ENCODE assay signal across 8 cellular contexts in the genomic region with DNA sequence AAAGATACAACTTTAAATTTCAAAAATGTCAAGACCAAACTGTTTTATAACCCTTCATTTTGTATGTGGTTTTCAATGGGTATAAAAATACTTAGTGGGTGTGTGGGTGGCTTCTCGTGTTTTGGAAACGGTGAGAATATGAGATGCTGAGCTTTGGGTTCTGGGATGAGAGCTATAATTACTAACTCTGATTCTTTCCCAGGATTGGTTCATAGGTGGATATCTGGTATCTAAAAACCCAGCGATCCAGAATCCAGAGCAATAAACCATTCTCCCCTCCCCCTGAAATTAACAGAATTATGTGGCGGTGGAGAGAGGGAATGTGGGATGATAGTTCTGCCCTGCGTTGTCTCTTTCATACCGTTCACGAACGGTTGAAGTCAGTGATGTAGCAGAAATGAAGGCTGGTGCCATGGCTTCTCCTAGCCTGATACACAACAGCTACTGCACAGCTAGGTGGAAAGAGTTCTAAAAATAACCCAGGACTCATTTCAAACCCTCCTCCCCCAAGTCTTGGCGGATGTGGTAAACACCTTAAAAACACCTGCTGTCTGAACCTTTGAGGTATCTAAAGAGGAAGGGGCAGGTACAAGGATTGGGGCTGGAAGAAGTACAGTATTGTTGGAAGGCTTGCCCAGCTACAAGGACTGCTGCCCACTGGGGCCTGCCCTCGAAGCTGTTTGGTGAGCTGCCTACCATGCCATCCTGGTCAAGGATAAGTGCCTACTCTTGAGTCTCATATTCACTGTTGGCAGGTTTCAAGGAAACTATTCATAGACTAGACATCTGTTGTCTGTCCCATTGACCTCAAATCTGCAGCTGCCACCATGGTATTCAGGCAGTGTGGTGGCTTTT. TPM values are rescaled to one million over a fixed set of nuclear protein-coding genes. Genes with fewer than 3 reads are reported as not detected.
DNase-seq lines count a peak whose midpoint lies in the region; ATAC-seq, FAIRE-seq and TF ChIP-seq lines count a peak whose summit lies in the region.

No MANE protein-coding gene starts in this region.

- DNase-seq in CD8-positive, alpha-beta T cell: peak; percentile 10 to 74 (median 46)
- peak; percentile 84 for DNase-seq in activated CD4-positive, alpha-beta T cell treated with anti-CD3 and anti-CD28 coated beads, Interleukin-2, amount 10 ng/mL, durations not matched to agents 7 days and 5 days
- no peak for DNase-seq in right cardiac atrium
- no peak for DNase-seq in frontal cortex (ENCODE audit: low spot score in 2 of 2)
- DNase-seq in foreskin fibroblast: no peak
- no peak for DNase-seq in inferior parietal cortex (ENCODE audit: extremely low spot score)

- H3K4me3 Mint-ChIP-seq in CD8-positive, alpha-beta T cell: peak overlapping the region; percentile 75
- peak overlapping the region; percentile 52 for H3K4me3 Mint-ChIP-seq in activated CD4-positive, alpha-beta T cell treated with anti-CD3 and anti-CD28 coated beads, Interleukin-2, amount 10 ng/mL, durations not matched to agents 7 days and 5 days

- FAIRE-seq in frontal cortex (lab: Jason Lieb, UNC): no peak

- H3K27ac Mint-ChIP-seq in CD8-positive, alpha-beta T cell: peak overlapping the region; percentile 89
- peak overlapping the region; percentile 87 for H3K27ac Mint-ChIP-seq in activated CD4-positive, alpha-beta T cell treated with anti-CD3 and anti-CD28 coated beads, Interleukin-2, amount 10 ng/mL, durations not matched to agents 7 days and 5 days

- peaks cover 57% of the 10 kb centered on the region for H3K4me1 ChIP-seq in CD8-positive, alpha-beta T cell (ENCODE audit: insufficient read depth, low read length)
- H3K4me1 ChIP-seq in right cardiac atrium (ENCODE audit: control insufficient read depth, insufficient read depth, low read length): no peaks in the 10 kb centered on the region

- peak overlapping the region; percentile 39 for H3K27ac ChIP-seq in CD8-positive, alpha-beta T cell (ENCODE audit: low read depth, low read length)
- H3K27ac ChIP-seq in right cardiac atrium (ENCODE audit: low read length): no peak overlapping the region

- H3K36me3 ChIP-seq in CD8-positive, alpha-beta T cell (ENCODE audit: insufficient read depth, low read length): no peaks in the 10 kb centered on the region

- intact Hi-C loops in CD8-positive, alpha-beta T cell (cut with DNase I, micrococcal nuclease): loop anchor here (1.0 to 5.0 kb wide), 6 partner anchors 15 to 163 kb away; a partner anchor contains a TSS
- intact Hi-C loops in right cardiac atrium (cut with DNase I): no loop called here

- no peaks in the 10 kb centered on the region for H3K27me3 ChIP-seq in CD8-positive, alpha-beta T cell (ENCODE audit: insufficient read depth, low read length)
- H3K27me3 ChIP-seq in right cardiac atrium (ENCODE audit: control insufficient read depth, insufficient read depth): no peaks in the 10 kb centered on the region

- peak overlapping the region; percentile 55 for H3K4me3 ChIP-seq in CD8-positive, alpha-beta T cell (ENCODE audit: low read depth, low read length)
- no peak overlapping the region for H3K4me3 ChIP-seq in right cardiac atrium (ENCODE audit: low read length)
- no peak overlapping the region for H3K4me3 ChIP-seq in foreskin fibroblast (ENCODE audit: low read depth in 1 of 2, low read length in 2 of 2)

- peak; percentile 65 for ATAC-seq in CD8-positive, alpha-beta T cell
- peak; percentile 85 for ATAC-seq in GM21360 (IDR thresholded peaks at IDR 0.05; ENCODE audit: unreplicated experiment)
- ATAC-seq in HG03565 (IDR thresholded peaks at IDR 0.05; ENCODE audit: unreplicated experiment): peak; percentile 78
- peak; percentile 57 to 81 for ATAC-seq in right cardiac atrium

- no peak for TF ChIP-seq CTCF in CD8-positive, alpha-beta T cell (IDR thresholded peaks at IDR 0.05)
- TF ChIP-seq CTCF in foreskin fibroblast (IDR thresholded peaks at IDR 0.05; ENCODE audit: low read depth, low read length): no peak

- peaks cover 28% of the 10 kb centered on the region for H3K36me3 Mint-ChIP-seq in CD8-positive, alpha-beta T cell
- peaks cover 25% of the 10 kb centered on the region for H3K36me3 Mint-ChIP-seq in activated CD4-positive, alpha-beta T cell treated with anti-CD3 and anti-CD28 coated beads, Interleukin-2, amount 10 ng/mL, durations not matched to agents 7 days and 5 days (ENCODE audit: low read depth)

- H3K4me1 Mint-ChIP-seq in CD8-positive, alpha-beta T cell (ENCODE audit: low read depth): peaks cover 61% of the 10 kb centered on the region
- peaks cover 50% of the 10 kb centered on the region for H3K4me1 Mint-ChIP-seq in activated CD4-positive, alpha-beta T cell treated with anti-CD3 and anti-CD28 coated beads, Interleukin-2, amount 10 ng/mL, durations not matched to agents 7 days and 5 days

- no peaks in the 10 kb centered on the region for H3K9me3 ChIP-seq in CD8-positive, alpha-beta T cell (ENCODE audit: low read length)
- no peaks in the 10 kb centered on the region for H3K9me3 ChIP-seq in right cardiac atrium (ENCODE audit: control insufficient read depth, low read length)

- no peaks in the 10 kb centered on the region for H3K27me3 Mint-ChIP-seq in CD8-positive, alpha-beta T cell (ENCODE audit: low read depth)
- peaks cover 28% of the 10 kb centered on the region for H3K27me3 Mint-ChIP-seq in activated CD4-positive, alpha-beta T cell treated with anti-CD3 and anti-CD28 coated beads, Interleukin-2, amount 10 ng/mL, durations not matched to agents 7 days and 5 days

- no peaks in the 10 kb centered on the region for H3K9me3 Mint-ChIP-seq in CD8-positive, alpha-beta T cell
- peaks cover 15% of the 10 kb centered on the region for H3K9me3 Mint-ChIP-seq in activated CD4-positive, alpha-beta T cell treated with anti-CD3 and anti-CD28 coated beads, Interleukin-2, amount 10 ng/mL, durations not matched to agents 7 days and 5 days

- 65% methylated on average over 10 of the region's 10 CpGs for WGBS in right cardiac atrium

- POLR2A ChIA-PET in CD8-positive, alpha-beta T cell (lab: Charles Lee): interaction anchor here (0.9 to 1.4 kb wide), 3 partner anchors 9 to 52 kb away, joined by 3 to 12 read pairs (median 4); no protein-coding TSS in a partner anchor
- POLR2A ChIA-PET in activated CD4-positive, alpha-beta T cell treated with anti-CD3 and anti-CD28 coated beads, Interleukin-2, amount 10 ng/mL, durations not matched to agents 7 days and 5 days (lab: Charles Lee): no interaction called here

- CTCF ChIA-PET in CD8-positive, alpha-beta T cell (lab: Charles Lee): interaction anchor here (0.8 to 2.8 kb wide), 3 partner anchors 27 to 51 kb away, joined by 3 to 11 read pairs (median 4); a partner anchor contains a TSS
- CTCF ChIA-PET in activated CD4-positive, alpha-beta T cell treated with anti-CD3 and anti-CD28 coated beads, Interleukin-2, amount 10 ng/mL, durations not matched to agents 7 days and 5 days (lab: Charles Lee): interaction anchor here (0.6 to 3.5 kb wide), 3 partner anchors 10 to 813 kb away, joined by 3 to 14 read pairs (median 9); no protein-coding TSS in a partner anchor

RNA-seq across cellular contexts. Expression of a gene that starts 44.5 kb away (rescaled TPM):
- total RNA-seq in CD8-positive, alpha-beta T cell: 10 to 100 TPM; 12.3 to 13.1 TPM
- total RNA-seq in activated CD4-positive, alpha-beta T cell treated with anti-CD3 and anti-CD28 coated beads, Interleukin-2, amount 10 ng/mL, durations not matched to agents 7 days and 5 days: 10 to 100 TPM; 23.4 to 24.5 TPM
- 10 to 100 TPM; 31.5 to 50.1 (median 32.8) TPM for total RNA-seq in right cardiac atrium
- 16.7 TPM for polyA plus RNA-seq in right cardiac atrium
- total RNA-seq in frontal cortex: 198 TPM

Comparison
In these comparisons a context has a peak if more than half of its experiments do, and no peak if none do; other contexts are left out.
1. DNase-seq: peak in CD8-positive, alpha-beta T cell (7 of 7) and activated CD4-positive, alpha-beta T cell treated with anti-CD3 and anti-CD28 coated beads, Interleukin-2, amount 10 ng/mL, durations not matched to agents 7 days and 5 days (single experiment); none in right cardiac atrium (0 of 3), frontal cortex (0 of 2), foreskin fibroblast (0 of 2) and inferior parietal cortex (single experiment).
2. intact Hi-C loops: an anchor here in CD8-positive, alpha-beta T cell (1.0 to 5.0 kb wide); none called in right cardiac atrium.
3. Peak in every context shown above with its lines, with median percentiles within 50 percentile points of each other: ATAC-seq.